Comparison of ENCODE assay signal across 9 cellular contexts in genomic region chr3:187041362-187042061, GRCh38.
DNase-seq lines count a peak whose midpoint lies in the region; ATAC-seq and TF ChIP-seq lines count a peak whose summit lies in the region.
"Had no signal": no experiment of that assay in that cellular context is flagged by ENCODE, and none has a peak within 500 bp of the region (broad histone marks: within the 10 kb centered on the region; RNA-seq: fewer than 3 reads in every experiment).

No MANE protein-coding gene starts in this region.

- H3K4me1 ChIP-seq in hepatocyte (ENCODE audit: insufficient read depth) = peaks cover 19% of the 10 kb centered on the region

- peaks cover 85% of the 10 kb centered on the region for H3K36me3 Mint-ChIP-seq in activated B cell treated with CpG ODN at 0.5 μM for 24 hours (ENCODE audit: low read depth)

- POLR2A ChIA-PET in activated B cell treated with CpG ODN at 0.5 μM for 24 hours (lab: Charles Lee) = interaction anchor here (0.5 to 9.2 kb wide), 14 partner anchors 11 to 110 kb away, joined by 3 to 80 read pairs (median 5); no protein-coding TSS in a partner anchor

- TF ChIP-seq CTCF in activated B cell treated with CpG ODN at 0.5 μM for 24 hours (IDR thresholded peaks at IDR 0.05) (no peak), hepatocyte (IDR thresholded peaks at IDR 0.05; ENCODE audit: poor library complexity) (no peak), dorsolateral prefrontal cortex (IDR thresholded peaks at IDR 0.05 in 54 of 56, conservative IDR thresholded peaks at IDR 0.05 in 2 of 56; ENCODE audit: low read depth in 1 of 56, partially characterized antibody in 56 of 56) (no peak)

- H3K79me2 ChIP-seq in hepatocyte = peaks cover 35% of the 10 kb centered on the region

- peak overlapping the region; percentile 68 for H3K4me2 ChIP-seq in hepatocyte

- H3K4me3 ChIP-seq in hepatocyte (no peak overlapping the region), dorsolateral prefrontal cortex (no peak overlapping the region)

- no peaks in the 10 kb centered on the region for H4K20me1 ChIP-seq in hepatocyte (ENCODE audit: insufficient read depth, poor library complexity, severe bottlenecking)

- peak; percentile 56 for ATAC-seq in GM18868 (IDR thresholded peaks at IDR 0.05; ENCODE audit: unreplicated experiment)
- peak; percentile 50 for ATAC-seq in HG03139 (IDR thresholded peaks at IDR 0.05; ENCODE audit: unreplicated experiment)
- peak; percentile 81 for ATAC-seq in activated B cell treated with CpG ODN at 0.5 μM for 24 hours (ENCODE audit: low read depth)
- ATAC-seq: Panc1 had no signal

- peak overlapping the region; percentile 97 for H3K27ac Mint-ChIP-seq in activated B cell treated with CpG ODN at 0.5 μM for 24 hours

- H3K27ac ChIP-seq in hepatocyte (peak overlapping the region; percentile 90), dorsolateral prefrontal cortex (peak overlapping the region in 15 of 59 donors; percentile 4 to 60 (median 38))

- intact Hi-C loops in activated B cell treated with CpG ODN at 0.5 μM for 24 hours (cut with micrococcal nuclease) = loop anchor here (1.0 kb wide), 1 partner anchor 10 kb away; no protein-coding TSS in a partner anchor
- intact Hi-C loops in dorsolateral prefrontal cortex (cut with DNase I) = no loop called here

- no peaks in the 10 kb centered on the region for H3K36me3 ChIP-seq in hepatocyte (replicated peaks; ENCODE audit: insufficient read depth, low read depth)

- H3K27me3 ChIP-seq in hepatocyte (no peaks in the 10 kb centered on the region), dorsolateral prefrontal cortex (no peaks in the 10 kb centered on the region)

- no peaks in the 10 kb centered on the region for H3K27me3 Mint-ChIP-seq in activated B cell treated with CpG ODN at 0.5 μM for 24 hours

- H3K9me3 Mint-ChIP-seq in activated B cell treated with CpG ODN at 0.5 μM for 24 hours = peaks cover under 1% of the 10 kb centered on the region

- DNase-seq in activated B cell treated with CpG ODN at 0.5 μM for 24 hours (no peak), hepatocyte (ENCODE audit: low spot score) (no peak), COLO668 (lab: John Stamatoyannopoulos, UW; ENCODE audit: unreplicated experiment) (no peak), dorsolateral prefrontal cortex (no peak), SW480 (ENCODE audit: low spot score) (no peak), NCI-H748 treated with DMSO at 0.1 percent for 48 hours (lab: John Stamatoyannopoulos, UW) (no peak)

- H3K9me3 ChIP-seq in hepatocyte (ENCODE audit: low read depth) = no peaks in the 10 kb centered on the region

- H3K4me1 Mint-ChIP-seq in activated B cell treated with CpG ODN at 0.5 μM for 24 hours = peaks cover 82% of the 10 kb centered on the region

- WGBS in hepatocyte (ENCODE audit: low lambda C conversion rate, missing lambda C conversion rate) = 75% methylated on average over 6 of the region's 6 CpGs

- CTCF ChIA-PET in activated B cell treated with CpG ODN at 0.5 μM for 24 hours (lab: Charles Lee) = interaction anchor here (0.8 to 2.0 kb wide), 2 partner anchors 15 to 98 kb away, joined by 3 to 5 read pairs; partner anchors contain the start of gene RPL39L

- H3K4me3 Mint-ChIP-seq in activated B cell treated with CpG ODN at 0.5 μM for 24 hours = peak overlapping the region; percentile 74

- H3K9me2 ChIP-seq in hepatocyte (replicated peaks; ENCODE audit: insufficient read depth) = no peaks in the 10 kb centered on the region

- no peak overlapping the region for H2AFZ ChIP-seq in hepatocyte
